In the genomic region with DNA sequence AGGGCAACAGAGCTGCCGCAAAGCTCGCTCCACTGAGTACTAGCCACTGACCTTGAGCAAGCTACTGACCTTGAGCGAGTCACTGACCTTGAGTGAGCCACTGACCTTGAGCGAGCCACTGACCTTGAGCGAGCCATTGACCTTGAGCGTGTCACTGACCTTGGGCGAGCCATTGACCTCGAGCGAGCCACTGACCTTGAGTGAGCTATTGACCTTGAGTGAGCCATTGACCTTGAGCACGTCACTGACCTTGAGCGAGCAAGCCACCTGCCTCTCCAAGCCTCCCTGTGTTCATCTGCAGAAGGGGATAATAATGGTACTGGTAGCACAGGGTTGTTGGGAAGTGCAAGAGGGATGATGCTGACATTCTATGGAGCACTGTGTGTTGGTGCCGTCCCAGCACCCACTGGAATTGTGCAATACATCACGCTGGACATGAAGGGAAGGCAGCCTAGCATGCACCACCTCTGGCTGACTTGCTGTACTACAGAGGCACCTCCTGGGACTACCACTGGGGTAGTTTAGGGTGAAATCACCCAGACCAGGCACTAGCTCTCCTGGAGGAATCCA, we compare ENCODE assay signal across 1 cellular context.
TF ChIP-seq lines count a peak whose summit lies in the region.

No MANE protein-coding gene starts in this region.

TF ChIP-seq in HepG2, 621 proteins besides CTCF, POLR2A, EP300 and RAD21 (continued from another document and continues in another):
- TF ChIP-seq, protein P1, sequence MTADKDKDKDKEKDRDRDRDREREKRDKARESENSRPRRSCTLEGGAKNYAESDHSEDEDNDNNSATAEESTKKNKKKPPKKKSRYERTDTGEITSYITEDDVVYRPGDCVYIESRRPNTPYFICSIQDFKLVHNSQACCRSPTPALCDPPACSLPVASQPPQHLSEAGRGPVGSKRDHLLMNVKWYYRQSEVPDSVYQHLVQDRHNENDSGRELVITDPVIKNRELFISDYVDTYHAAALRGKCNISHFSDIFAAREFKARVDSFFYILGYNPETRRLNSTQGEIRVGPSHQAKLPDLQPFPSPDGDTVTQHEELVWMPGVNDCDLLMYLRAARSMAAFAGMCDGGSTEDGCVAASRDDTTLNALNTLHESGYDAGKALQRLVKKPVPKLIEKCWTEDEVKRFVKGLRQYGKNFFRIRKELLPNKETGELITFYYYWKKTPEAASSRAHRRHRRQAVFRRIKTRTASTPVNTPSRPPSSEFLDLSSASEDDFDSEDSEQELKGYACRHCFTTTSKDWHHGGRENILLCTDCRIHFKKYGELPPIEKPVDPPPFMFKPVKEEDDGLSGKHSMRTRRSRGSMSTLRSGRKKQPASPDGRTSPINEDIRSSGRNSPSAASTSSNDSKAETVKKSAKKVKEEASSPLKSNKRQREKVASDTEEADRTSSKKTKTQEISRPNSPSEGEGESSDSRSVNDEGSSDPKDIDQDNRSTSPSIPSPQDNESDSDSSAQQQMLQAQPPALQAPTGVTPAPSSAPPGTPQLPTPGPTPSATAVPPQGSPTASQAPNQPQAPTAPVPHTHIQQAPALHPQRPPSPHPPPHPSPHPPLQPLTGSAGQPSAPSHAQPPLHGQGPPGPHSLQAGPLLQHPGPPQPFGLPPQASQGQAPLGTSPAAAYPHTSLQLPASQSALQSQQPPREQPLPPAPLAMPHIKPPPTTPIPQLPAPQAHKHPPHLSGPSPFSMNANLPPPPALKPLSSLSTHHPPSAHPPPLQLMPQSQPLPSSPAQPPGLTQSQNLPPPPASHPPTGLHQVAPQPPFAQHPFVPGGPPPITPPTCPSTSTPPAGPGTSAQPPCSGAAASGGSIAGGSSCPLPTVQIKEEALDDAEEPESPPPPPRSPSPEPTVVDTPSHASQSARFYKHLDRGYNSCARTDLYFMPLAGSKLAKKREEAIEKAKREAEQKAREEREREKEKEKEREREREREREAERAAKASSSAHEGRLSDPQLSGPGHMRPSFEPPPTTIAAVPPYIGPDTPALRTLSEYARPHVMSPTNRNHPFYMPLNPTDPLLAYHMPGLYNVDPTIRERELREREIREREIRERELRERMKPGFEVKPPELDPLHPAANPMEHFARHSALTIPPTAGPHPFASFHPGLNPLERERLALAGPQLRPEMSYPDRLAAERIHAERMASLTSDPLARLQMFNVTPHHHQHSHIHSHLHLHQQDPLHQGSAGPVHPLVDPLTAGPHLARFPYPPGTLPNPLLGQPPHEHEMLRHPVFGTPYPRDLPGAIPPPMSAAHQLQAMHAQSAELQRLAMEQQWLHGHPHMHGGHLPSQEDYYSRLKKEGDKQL (CRISPR knock-in tag; IDR thresholded peaks at IDR 0.05; ENCODE audit: low read depth), result no peak
- TF ChIP-seq ARNT2 (CRISPR knock-in tag; IDR thresholded peaks at IDR 0.05; ENCODE audit: low read depth) (no peak), ZNF234 (CRISPR knock-in tag; conservative IDR thresholded peaks at IDR 0.05) (no peak), FOSL1 (CRISPR knock-in tag; IDR thresholded peaks at IDR 0.05; ENCODE audit: borderline replicate concordance) (no peak), ZNF24 (IDR thresholded peaks at IDR 0.05) (no peak), NR1H2 (CRISPR knock-in tag; IDR thresholded peaks at IDR 0.05; ENCODE audit: borderline replicate concordance, low read depth) (no peak), IKZF4 (CRISPR knock-in tag; IDR thresholded peaks at IDR 0.05; ENCODE audit: borderline replicate concordance, low read depth, not compliant biosample characterization) (no peak), ZFP36L2 (CRISPR knock-in tag; IDR thresholded peaks at IDR 0.05) (no peak), CBX2 (IDR thresholded peaks at IDR 0.05; ENCODE audit: low read depth, low read length) (no peak), CBX2 (CRISPR knock-in tag; IDR thresholded peaks at IDR 0.05; ENCODE audit: low read depth) (no peak), AGO1 (IDR thresholded peaks at IDR 0.05; ENCODE audit: low read depth, low read length, poor library complexity, severe bottlenecking) (no peak), FOXA3 (CRISPR knock-in tag; IDR thresholded peaks at IDR 0.05) (no peak; the same call in 1 of the 2 replicates), FOXJ3 (CRISPR knock-in tag; IDR thresholded peaks at IDR 0.05; ENCODE audit: borderline replicate concordance) (no peak), ZNF772 (CRISPR knock-in tag; IDR thresholded peaks at IDR 0.05) (no peak), ZNF678 (CRISPR knock-in tag; IDR thresholded peaks at IDR 0.05) (no peak), KMT2A (CRISPR knock-in tag; IDR thresholded peaks at IDR 0.05) (no peak), ZFP1 (CRISPR knock-in tag; IDR thresholded peaks at IDR 0.05) (no peak), KLF13 (CRISPR knock-in tag; IDR thresholded peaks at IDR 0.05) (0 out of 2 replicates have a peak, but pooled peaks have one; percentile 42), NFATC3 (CRISPR knock-in tag; IDR thresholded peaks at IDR 0.05) (no peak), HCFC1 (IDR thresholded peaks at IDR 0.05; ENCODE audit: low read depth, low read length) (no peak), SRSF4 (IDR thresholded peaks at IDR 0.05; ENCODE audit: low read depth, low read length, poor library complexity, severe bottlenecking) (no peak), YY1 (IDR thresholded peaks at IDR 0.05; ENCODE audit: insufficient read depth, insufficient replicate concordance, low read depth, low read length) (no peak), SAFB2 (CRISPR knock-in tag; IDR thresholded peaks at IDR 0.05; ENCODE audit: borderline replicate concordance, low read depth) (no peak), SNAI1 (CRISPR knock-in tag; IDR thresholded peaks at IDR 0.05; ENCODE audit: borderline replicate concordance) (no peak), ZBTB1 (CRISPR knock-in tag; IDR thresholded peaks at IDR 0.05; ENCODE audit: borderline replicate concordance) (no peak), ZNF556 (CRISPR knock-in tag; IDR thresholded peaks at IDR 0.05; ENCODE audit: borderline replicate concordance) (0 out of 2 replicates have a peak, but pooled peaks have one; percentile 32), PTBP1 (IDR thresholded peaks at IDR 0.05; ENCODE audit: low read depth, low read length, poor library complexity, severe bottlenecking) (no peak), MIXL1 (CRISPR knock-in tag; IDR thresholded peaks at IDR 0.05) (peak; percentile 34; the same call in 1 of the 2 replicates), ZNF607 (CRISPR knock-in tag; IDR thresholded peaks at IDR 0.05; ENCODE audit: borderline replicate concordance) (0 out of 2 replicates have a peak, but pooled peaks have one; percentile 36), ZNF44 (CRISPR knock-in tag; IDR thresholded peaks at IDR 0.05) (no peak), ZNF761 (CRISPR knock-in tag; conservative IDR thresholded peaks at IDR 0.05) (no peak), GPN1 (CRISPR knock-in tag; IDR thresholded peaks at IDR 0.05; ENCODE audit: borderline replicate concordance) (no peak), TOE1 (CRISPR knock-in tag; IDR thresholded peaks at IDR 0.05) (no peak), SOX5 (CRISPR knock-in tag; IDR thresholded peaks at IDR 0.05; ENCODE audit: borderline replicate concordance) (0 out of 2 replicates have a peak, but pooled peaks have one; percentile 13), ZNF446 (CRISPR knock-in tag; IDR thresholded peaks at IDR 0.05) (no peak), RNF2 (conservative IDR thresholded peaks at IDR 0.05; ENCODE audit: low read depth) (peak; percentile 52; the same call in 1 of the 2 replicates), ZSCAN20 (CRISPR knock-in tag; IDR thresholded peaks at IDR 0.05; ENCODE audit: borderline replicate concordance) (no peak), ZSCAN22 (CRISPR knock-in tag; IDR thresholded peaks at IDR 0.05) (no peak), ZSCAN30 (CRISPR knock-in tag; IDR thresholded peaks at IDR 0.05) (no peak), YEATS2 (CRISPR knock-in tag; IDR thresholded peaks at IDR 0.05; ENCODE audit: borderline replicate concordance) (no peak), ZMYM4 (CRISPR knock-in tag; IDR thresholded peaks at IDR 0.05) (peak; percentile 74), ZNF546 (CRISPR knock-in tag; conservative IDR thresholded peaks at IDR 0.05) (no peak), ZNF7 (CRISPR knock-in tag; IDR thresholded peaks at IDR 0.05) (no peak)
- TF ChIP-seq, protein P2, sequence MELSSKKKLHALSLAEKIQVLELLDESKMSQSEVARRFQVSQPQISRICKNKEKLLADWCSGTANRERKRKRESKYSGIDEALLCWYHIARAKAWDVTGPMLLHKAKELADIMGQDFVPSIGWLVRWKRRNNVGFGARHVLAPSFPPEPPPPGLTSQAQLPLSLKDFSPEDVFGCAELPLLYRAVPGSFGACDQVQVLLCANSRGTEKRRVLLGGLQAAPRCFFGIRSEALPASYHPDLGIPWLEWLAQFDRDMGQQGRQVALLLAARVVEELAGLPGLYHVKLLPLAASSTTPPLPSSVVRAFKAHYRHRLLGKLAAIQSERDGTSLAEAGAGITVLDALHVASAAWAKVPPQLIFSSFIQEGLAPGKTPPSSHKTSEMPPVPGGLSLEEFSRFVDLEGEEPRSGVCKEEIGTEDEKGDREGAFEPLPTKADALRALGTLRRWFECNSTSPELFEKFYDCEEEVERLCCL (CRISPR knock-in tag; IDR thresholded peaks at IDR 0.05; ENCODE audit: borderline replicate concordance), result no peak
- TF ChIP-seq, protein P3, sequence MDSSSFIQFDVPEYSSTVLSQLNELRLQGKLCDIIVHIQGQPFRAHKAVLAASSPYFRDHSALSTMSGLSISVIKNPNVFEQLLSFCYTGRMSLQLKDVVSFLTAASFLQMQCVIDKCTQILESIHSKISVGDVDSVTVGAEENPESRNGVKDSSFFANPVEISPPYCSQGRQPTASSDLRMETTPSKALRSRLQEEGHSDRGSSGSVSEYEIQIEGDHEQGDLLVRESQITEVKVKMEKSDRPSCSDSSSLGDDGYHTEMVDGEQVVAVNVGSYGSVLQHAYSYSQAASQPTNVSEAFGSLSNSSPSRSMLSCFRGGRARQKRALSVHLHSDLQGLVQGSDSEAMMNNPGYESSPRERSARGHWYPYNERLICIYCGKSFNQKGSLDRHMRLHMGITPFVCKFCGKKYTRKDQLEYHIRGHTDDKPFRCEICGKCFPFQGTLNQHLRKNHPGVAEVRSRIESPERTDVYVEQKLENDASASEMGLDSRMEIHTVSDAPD (CRISPR knock-in tag; IDR thresholded peaks at IDR 0.05), result no peak
- TF ChIP-seq, protein P4, sequence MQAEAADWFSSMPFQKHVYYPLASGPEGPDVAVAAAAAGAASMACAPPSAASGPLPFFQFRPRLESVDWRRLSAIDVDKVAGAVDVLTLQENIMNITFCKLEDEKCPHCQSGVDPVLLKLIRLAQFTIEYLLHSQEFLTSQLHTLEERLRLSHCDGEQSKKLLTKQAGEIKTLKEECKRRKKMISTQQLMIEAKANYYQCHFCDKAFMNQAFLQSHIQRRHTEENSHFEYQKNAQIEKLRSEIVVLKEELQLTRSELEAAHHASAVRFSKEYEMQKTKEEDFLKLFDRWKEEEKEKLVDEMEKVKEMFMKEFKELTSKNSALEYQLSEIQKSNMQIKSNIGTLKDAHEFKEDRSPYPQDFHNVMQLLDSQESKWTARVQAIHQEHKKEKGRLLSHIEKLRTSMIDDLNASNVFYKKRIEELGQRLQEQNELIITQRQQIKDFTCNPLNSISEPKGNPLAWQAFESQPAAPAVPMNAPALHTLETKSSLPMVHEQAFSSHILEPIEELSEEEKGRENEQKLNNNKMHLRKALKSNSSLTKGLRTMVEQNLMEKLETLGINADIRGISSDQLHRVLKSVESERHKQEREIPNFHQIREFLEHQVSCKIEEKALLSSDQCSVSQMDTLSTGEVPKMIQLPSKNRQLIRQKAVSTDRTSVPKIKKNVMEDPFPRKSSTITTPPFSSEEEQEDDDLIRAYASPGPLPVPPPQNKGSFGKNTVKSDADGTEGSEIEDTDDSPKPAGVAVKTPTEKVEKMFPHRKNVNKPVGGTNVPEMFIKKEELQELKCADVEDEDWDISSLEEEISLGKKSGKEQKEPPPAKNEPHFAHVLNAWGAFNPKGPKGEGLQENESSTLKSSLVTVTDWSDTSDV (CRISPR knock-in tag; IDR thresholded peaks at IDR 0.05), result no peak
- TF ChIP-seq, protein P5, sequence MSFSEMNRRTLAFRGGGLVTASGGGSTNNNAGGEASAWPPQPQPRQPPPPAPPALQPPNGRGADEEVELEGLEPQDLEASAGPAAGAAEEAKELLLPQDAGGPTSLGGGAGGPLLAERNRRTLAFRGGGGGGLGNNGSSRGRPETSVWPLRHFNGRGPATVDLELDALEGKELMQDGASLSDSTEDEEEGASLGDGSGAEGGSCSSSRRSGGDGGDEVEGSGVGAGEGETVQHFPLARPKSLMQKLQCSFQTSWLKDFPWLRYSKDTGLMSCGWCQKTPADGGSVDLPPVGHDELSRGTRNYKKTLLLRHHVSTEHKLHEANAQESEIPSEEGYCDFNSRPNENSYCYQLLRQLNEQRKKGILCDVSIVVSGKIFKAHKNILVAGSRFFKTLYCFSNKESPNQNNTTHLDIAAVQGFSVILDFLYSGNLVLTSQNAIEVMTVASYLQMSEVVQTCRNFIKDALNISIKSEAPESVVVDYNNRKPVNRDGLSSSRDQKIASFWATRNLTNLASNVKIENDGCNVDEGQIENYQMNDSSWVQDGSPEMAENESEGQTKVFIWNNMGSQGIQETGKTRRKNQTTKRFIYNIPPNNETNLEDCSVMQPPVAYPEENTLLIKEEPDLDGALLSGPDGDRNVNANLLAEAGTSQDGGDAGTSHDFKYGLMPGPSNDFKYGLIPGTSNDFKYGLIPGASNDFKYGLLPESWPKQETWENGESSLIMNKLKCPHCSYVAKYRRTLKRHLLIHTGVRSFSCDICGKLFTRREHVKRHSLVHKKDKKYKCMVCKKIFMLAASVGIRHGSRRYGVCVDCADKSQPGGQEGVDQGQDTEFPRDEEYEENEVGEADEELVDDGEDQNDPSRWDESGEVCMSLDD (CRISPR knock-in tag; IDR thresholded peaks at IDR 0.05; ENCODE audit: borderline replicate concordance), result no peak
- TF ChIP-seq, protein P6, sequence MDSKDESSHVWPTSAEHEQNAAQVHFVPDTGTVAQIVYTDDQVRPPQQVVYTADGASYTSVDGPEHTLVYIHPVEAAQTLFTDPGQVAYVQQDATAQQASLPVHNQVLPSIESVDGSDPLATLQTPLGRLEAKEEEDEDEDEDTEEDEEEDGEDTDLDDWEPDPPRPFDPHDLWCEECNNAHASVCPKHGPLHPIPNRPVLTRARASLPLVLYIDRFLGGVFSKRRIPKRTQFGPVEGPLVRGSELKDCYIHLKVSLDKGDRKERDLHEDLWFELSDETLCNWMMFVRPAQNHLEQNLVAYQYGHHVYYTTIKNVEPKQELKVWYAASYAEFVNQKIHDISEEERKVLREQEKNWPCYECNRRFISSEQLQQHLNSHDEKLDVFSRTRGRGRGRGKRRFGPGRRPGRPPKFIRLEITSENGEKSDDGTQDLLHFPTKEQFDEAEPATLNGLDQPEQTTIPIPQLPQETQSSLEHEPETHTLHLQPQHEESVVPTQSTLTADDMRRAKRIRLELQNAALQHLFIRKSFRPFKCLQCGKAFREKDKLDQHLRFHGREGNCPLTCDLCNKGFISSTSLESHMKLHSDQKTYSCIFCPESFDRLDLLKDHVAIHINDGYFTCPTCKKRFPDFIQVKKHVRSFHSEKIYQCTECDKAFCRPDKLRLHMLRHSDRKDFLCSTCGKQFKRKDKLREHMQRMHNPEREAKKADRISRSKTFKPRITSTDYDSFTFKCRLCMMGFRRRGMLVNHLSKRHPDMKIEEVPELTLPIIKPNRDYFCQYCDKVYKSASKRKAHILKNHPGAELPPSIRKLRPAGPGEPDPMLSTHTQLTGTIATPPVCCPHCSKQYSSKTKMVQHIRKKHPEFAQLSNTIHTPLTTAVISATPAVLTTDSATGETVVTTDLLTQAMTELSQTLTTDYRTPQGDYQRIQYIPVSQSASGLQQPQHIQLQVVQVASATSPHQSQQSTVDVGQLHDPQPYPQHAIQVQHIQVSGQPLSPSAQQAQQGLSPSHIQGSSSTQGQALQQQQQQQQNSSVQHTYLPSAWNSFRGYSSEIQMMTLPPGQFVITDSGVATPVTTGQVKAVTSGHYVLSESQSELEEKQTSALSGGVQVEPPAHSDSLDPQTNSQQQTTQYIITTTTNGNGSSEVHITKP (CRISPR knock-in tag; IDR thresholded peaks at IDR 0.05; ENCODE audit: low read depth), result no peak
